17 cellular contexts compared by ENCODE assay signal in genomic region chr17:55288356-55289105, GRCh38. TPM values are rescaled to one million over a fixed set of nuclear protein-coding genes. Genes with fewer than 3 reads are reported as not detected.
A peak's percentile ranks its signal among the peaks of the same experiment; 100 is the strongest.
DNase-seq lines count a peak whose midpoint lies in the region; ATAC-seq and TF ChIP-seq lines count a peak whose summit lies in the region.
"Had no signal": no experiment of that assay in that cellular context is flagged by ENCODE, and none has a peak within 500 bp of the region (broad histone marks: within the 10 kb centered on the region; RNA-seq: fewer than 3 reads in every experiment).

No MANE protein-coding gene starts in this region.

- H3K4me3 ChIP-seq in heart left ventricle (no peak overlapping the region), right atrium auricular region (no peak overlapping the region), stomach smooth muscle (ENCODE audit: low read length in 2 of 2) (no peak overlapping the region)
- H3K4me3 ChIP-seq: BLaER1 treated with 17β-estradiol and CSF1 and Interleukin-3, amounts not matched to agents 10 nM and 100 nM had no signal

- 92 to 96% (median 94%) methylated on average over 7 of the region's 7 CpGs for WGBS in heart left ventricle, 4 donors

- H3K36me3 ChIP-seq in heart left ventricle (peaks cover 0 to 20% (median 0%) of the 10 kb centered on the region in 9 donors), right atrium auricular region (peaks cover 14% of the 10 kb centered on the region), stomach smooth muscle (ENCODE audit: control insufficient read depth in 2 of 2, insufficient read depth in 2 of 2, low read length in 2 of 2) (peaks cover 8 to 11% of the 10 kb centered on the region in 2 donors)
- H3K36me3 ChIP-seq: BLaER1 treated with 17β-estradiol and CSF1 and Interleukin-3, amounts not matched to agents 10 nM and 100 nM had no signal

- TF ChIP-seq CTCF in heart left ventricle (IDR thresholded peaks at IDR 0.05) (no peak), RWPE1 (conservative IDR thresholded peaks at IDR 0.05; ENCODE audit: low read depth) (no peak), right atrium auricular region (IDR thresholded peaks at IDR 0.05) (no peak)

- no peak for DNase-seq in heart left ventricle
- no peak for DNase-seq in left cardiac atrium
- DNase-seq in RWPE1 (ENCODE audit: low spot score): no peak
- DNase-seq in right atrium auricular region (ENCODE audit: low spot score): no peak
- no peak for DNase-seq in activated CD4-positive, alpha-beta T cell treated with anti-CD3 and anti-CD28 coated beads for 48 hours
- DNase-seq: 8988T; ACHN; CD4-positive, CD25-positive, alpha-beta regulatory T cell; DMS53; GF-D8; HCEC 1CT; HFFc6 had no signal

- intact Hi-C loops in heart left ventricle (cut with DNase I) (loop anchor here in 3 of 10 donors (10.0 kb wide), 2 partner anchors 126 to 136 kb away; partner anchors contain the start of gene MMD (in 1 of the 3)), left cardiac atrium (cut with DNase I) (no loop called here)

- no peak for TF ChIP-seq POLR2A in heart left ventricle (IDR thresholded peaks at IDR 0.05)

- H3K9me3 ChIP-seq in heart left ventricle: peaks cover 0 to 9% (median 0%) of the 10 kb centered on the region in 12 donors
- no peaks in the 10 kb centered on the region for H3K9me3 ChIP-seq in right atrium auricular region
- H3K9me3 ChIP-seq in stomach smooth muscle (ENCODE audit: control insufficient read depth in 2 of 2, low read length in 2 of 2): no peaks in the 10 kb centered on the region

- CTCF ChIA-PET in RWPE1 (lab: Yijun Ruan, JAX): interaction anchor here (0.7 kb wide), 1 partner anchor 314 kb away, joined by 6 read pairs; no protein-coding TSS in a partner anchor

- H3K27ac ChIP-seq in heart left ventricle (peak overlapping the region in 10 of 12 donors; percentile 33 to 98 (median 71)), RWPE1 (peak overlapping the region; percentile 16; the same call in 1 of the 2 replicates), right atrium auricular region (peak overlapping the region; percentile 89 to 95), stomach smooth muscle (ENCODE audit: low read length) (peak overlapping the region; percentile 98)
- H3K27ac ChIP-seq: BLaER1 treated with 17β-estradiol and CSF1 and Interleukin-3, amounts not matched to agents 10 nM and 100 nM; HL-60 had no signal

- H3K9ac ChIP-seq in stomach smooth muscle (ENCODE audit: low read length in 2 of 2): no peak overlapping the region
- H3K9ac ChIP-seq: BLaER1 treated with 17β-estradiol and CSF1 and Interleukin-3, amounts not matched to agents 10 nM and 100 nM had no signal

- H3K27me3 ChIP-seq in heart left ventricle (no peaks in the 10 kb centered on the region), right atrium auricular region (no peaks in the 10 kb centered on the region), stomach smooth muscle (ENCODE audit: control insufficient read depth in 1 of 2, insufficient read depth in 2 of 2, low read length in 2 of 2) (no peaks in the 10 kb centered on the region)
- H3K27me3 ChIP-seq: BLaER1 treated with 17β-estradiol and CSF1 and Interleukin-3, amounts not matched to agents 10 nM and 100 nM had no signal

- H3K4me1 ChIP-seq in heart left ventricle: peaks cover 0 to 65% (median 37%) of the 10 kb centered on the region in 12 donors
- H3K4me1 ChIP-seq in right atrium auricular region: peaks cover 0 to 64% of the 10 kb centered on the region in 2 donors
- H3K4me1 ChIP-seq in stomach smooth muscle (ENCODE audit: control insufficient read depth, insufficient read depth, low read length): peaks cover 56% of the 10 kb centered on the region

- ATAC-seq in heart left ventricle (no peak), left cardiac atrium (no peak), HG03045 (IDR thresholded peaks at IDR 0.05; ENCODE audit: unreplicated experiment) (no peak), GM21717 (IDR thresholded peaks at IDR 0.05; ENCODE audit: unreplicated experiment) (no peak)

- POLR2A ChIA-PET in RWPE1 (lab: Yijun Ruan, JAX; ENCODE audit: low non-redundant PET): no interaction called here

RNA-seq across cellular contexts. Expression of gene HLF, which starts 23.8 kb away (rescaled TPM):
- total RNA-seq in heart left ventricle: 10 to 100 TPM in 7 of 9 donors, 1 to 10 TPM in 2; 7.5 to 46.3 (median 28.7) TPM
- polyA plus RNA-seq in heart left ventricle: 1 to 10 TPM; 5.3 to 6.9 TPM
- 10 to 100 TPM; 36.7 to 36.8 TPM for total RNA-seq in left cardiac atrium
- 10 to 100 TPM; 36.9 to 38.4 TPM for total RNA-seq in right atrium auricular region
- total RNA-seq: HFFc6 had no signal

Comparison
In these comparisons a context has a peak if more than half of its experiments do, and no peak if none do; other contexts are left out.
1. H3K27ac ChIP-seq: peak in every context shown above with its lines; median percentile 98 in stomach smooth muscle; 92 in right atrium auricular region; 71 in heart left ventricle; 16 in RWPE1.